In the genomic region with DNA sequence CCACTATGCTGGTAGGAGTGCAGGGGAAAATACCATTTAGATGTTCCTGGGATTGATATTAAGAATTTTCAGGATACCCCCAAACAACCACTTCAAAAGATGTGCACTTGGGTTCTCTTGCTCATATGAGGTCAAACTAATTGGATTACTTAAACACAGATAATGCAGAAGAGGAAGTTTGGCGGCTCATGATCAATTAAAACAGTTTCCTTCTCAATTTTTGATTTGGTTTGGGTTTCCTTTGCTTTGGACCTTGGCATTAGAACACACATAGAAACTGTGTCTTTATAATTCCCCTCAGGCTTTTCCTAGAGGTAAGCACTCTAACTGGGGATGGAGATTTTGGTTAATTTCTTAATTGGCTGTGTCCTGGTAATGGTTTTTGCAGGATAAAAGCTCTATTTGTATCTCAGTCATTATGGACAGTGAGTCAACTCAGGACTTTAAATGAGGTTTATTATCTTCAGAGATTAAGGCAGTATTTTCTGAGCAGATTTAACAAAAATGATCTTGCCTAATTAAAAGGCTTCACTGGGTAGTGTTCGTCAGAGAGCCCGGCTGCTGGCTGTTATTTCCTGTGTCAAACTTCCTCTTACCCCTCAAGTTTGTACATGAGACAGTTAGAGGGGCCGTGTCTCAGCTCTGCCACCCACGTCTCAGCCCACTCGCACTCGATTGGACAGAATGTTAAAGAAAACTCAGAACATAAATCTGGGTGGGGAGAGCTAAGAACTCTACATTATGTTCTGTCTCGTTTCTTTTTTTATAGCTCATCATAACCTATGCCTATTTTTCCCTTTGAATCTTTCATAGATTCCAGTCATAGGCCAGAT, we compare ENCODE assay signal across 7 cellular contexts. TPM values are rescaled to one million over a fixed set of nuclear protein-coding genes. Genes with fewer than 3 reads are reported as not detected.
DNase-seq lines count a peak whose midpoint lies in the region; ATAC-seq lines count a peak whose summit lies in the region.

No MANE protein-coding gene starts in this region.

- peaks cover 26% of the 10 kb centered on the region for H3K4me1 Mint-ChIP-seq in activated T-cell treated with anti-CD3 and anti-CD28 coated beads, Interleukin-2, amount 50 U/mL, for 24 hours (ENCODE audit: low read depth)

- intact Hi-C loops in sciatic nerve (cut with DNase I), result no loop called here

- peak; percentile 48 for DNase-seq in activated T-cell treated with anti-CD3 and anti-CD28 coated beads, Interleukin-2, amount 50 U/mL, for 24 hours
- DNase-seq in sciatic nerve (ENCODE audit: low spot score) (peak; percentile 61), putamen (ENCODE audit: low spot score) (no peak), ecto neural progenitor cell (ENCODE audit: low spot score) (no peak)

- peak overlapping the region; percentile 11 for H3K4me3 Mint-ChIP-seq in activated T-cell treated with anti-CD3 and anti-CD28 coated beads, Interleukin-2, amount 50 U/mL, for 24 hours

- H3K27ac Mint-ChIP-seq in activated T-cell treated with anti-CD3 and anti-CD28 coated beads, Interleukin-2, amount 50 U/mL, for 24 hours, result peak overlapping the region; percentile 39

- ATAC-seq in GM19395 (IDR thresholded peaks at IDR 0.05; ENCODE audit: unreplicated experiment), result peak; percentile 76
- peak; percentile 58 for ATAC-seq in HG03520 (IDR thresholded peaks at IDR 0.05; ENCODE audit: unreplicated experiment)
- ATAC-seq in sciatic nerve, result peak; percentile 62
- no peak for ATAC-seq in GM19467 (IDR thresholded peaks at IDR 0.05; ENCODE audit: unreplicated experiment)

- H3K27me3 Mint-ChIP-seq in activated T-cell treated with anti-CD3 and anti-CD28 coated beads, Interleukin-2, amount 50 U/mL, for 24 hours, result peaks cover 14% of the 10 kb centered on the region

- no peaks in the 10 kb centered on the region for H3K36me3 Mint-ChIP-seq in activated T-cell treated with anti-CD3 and anti-CD28 coated beads, Interleukin-2, amount 50 U/mL, for 24 hours (ENCODE audit: low read depth)

- no peaks in the 10 kb centered on the region for H3K9me3 Mint-ChIP-seq in activated T-cell treated with anti-CD3 and anti-CD28 coated beads, Interleukin-2, amount 50 U/mL, for 24 hours

RNA-seq across cellular contexts. Expression of gene PREP, which starts 50.3 kb away (rescaled TPM):
- total RNA-seq in sciatic nerve, result 19.8 TPM

Comparison
In these comparisons a context has a peak if more than half of its experiments do, and no peak if none do; other contexts are left out.
1. DNase-seq: peak in activated T-cell treated with anti-CD3 and anti-CD28 coated beads, Interleukin-2, amount 50 U/mL, for 24 hours (single experiment) and sciatic nerve (single experiment); none in putamen (single experiment) and ecto neural progenitor cell (single experiment).